In the genomic region with DNA sequence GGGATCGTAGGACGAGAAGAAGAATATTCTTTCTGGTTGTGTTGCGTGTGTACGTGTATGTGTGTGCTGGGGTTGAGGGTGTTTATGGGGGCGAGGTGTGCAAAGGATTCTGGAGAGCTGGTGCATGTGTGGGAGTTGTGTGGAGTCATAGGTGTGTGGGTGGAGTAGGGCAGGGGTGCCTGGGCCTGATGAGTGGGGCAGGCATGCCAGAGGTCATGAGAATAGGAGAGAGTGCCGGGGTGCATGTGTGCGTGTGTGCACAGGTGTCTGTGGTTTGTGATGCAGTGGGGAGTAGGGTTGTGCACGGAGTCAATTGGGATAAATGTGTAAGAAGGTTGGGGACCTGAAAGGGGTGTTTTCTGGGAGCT, we compare ENCODE assay signal across 6 cellular contexts. TPM values are rescaled to one million over a fixed set of nuclear protein-coding genes. Genes with fewer than 3 reads are reported as not detected.
DNase-seq lines count a peak whose midpoint lies in the region; FAIRE-seq and TF ChIP-seq lines count a peak whose summit lies in the region.

No MANE protein-coding gene starts in this region.

- no peaks in the 10 kb centered on the region for H3K79me2 ChIP-seq in keratinocyte (ENCODE audit: control insufficient read depth, insufficient read depth, low read length)

- peak overlapping the region; percentile 70 for H3K27ac ChIP-seq in keratinocyte (ENCODE audit: control insufficient read depth, insufficient read depth, low read length)
- H3K27ac ChIP-seq in urinary bladder (ENCODE audit: low read depth): peak overlapping the region; percentile 64

- no peaks in the 10 kb centered on the region for H3K27me3 ChIP-seq in keratinocyte (ENCODE audit: control insufficient read depth, extremely low read depth, insufficient read depth, low read length)

- WGBS in urinary bladder: 57% methylated on average over 8 of the region's 8 CpGs

- H3K4me3 ChIP-seq in keratinocyte (ENCODE audit: control insufficient read depth in 2 of 3, extremely low read depth in 1 of 3, insufficient read depth in 2 of 3, low read depth in 1 of 3, low read length in 3 of 3) (peak overlapping the region; percentile 55 to 78 (median 73)), urinary bladder (ENCODE audit: low read depth, low read length) (peak overlapping the region; percentile 48)

- H2AFZ ChIP-seq in keratinocyte (ENCODE audit: control insufficient read depth, low read length): peak overlapping the region; percentile 89

- TF ChIP-seq CTCF in keratinocyte (optimal IDR thresholded peaks at IDR 0.05 in 1 of 3, IDR thresholded peaks at IDR 0.05 in 1 of 3, conservative IDR thresholded peaks at IDR 0.05 in 1 of 3; ENCODE audit: extremely low read depth in 1 of 3, insufficient read depth in 2 of 3, low read length in 3 of 3): no peak

- dilution Hi-C loops in keratinocyte (cut with MboI; ENCODE audit: extremely low pct_ligation_motif_present, low sequenced_read_pairs): no loop called here

- H3K9ac ChIP-seq in keratinocyte (ENCODE audit: control insufficient read depth, extremely low read depth, insufficient read depth, low read length): peak overlapping the region; percentile 79

- H3K4me1 ChIP-seq in keratinocyte (ENCODE audit: control insufficient read depth, extremely low read depth, insufficient read depth, low read length): peaks cover 22% of the 10 kb centered on the region
- no peaks in the 10 kb centered on the region for H3K4me1 ChIP-seq in urinary bladder (ENCODE audit: insufficient read depth)

- peak; percentile 24 for DNase-seq in stimulated activated CD4-positive, alpha-beta T cell treated with anti-CD3 and anti-CD28 coated beads, Interleukin-1b, Interleukin-23, amount 100 ng/mL, for 48 hours
- DNase-seq in stimulated activated CD4-positive, alpha-beta T cell treated with anti-CD3 and anti-CD28 coated beads, Interleukin-2, amount 100 ng/mL, for 48 hours: no peak
- DNase-seq in keratinocyte (ENCODE audit: low read depth, low spot score): no peak
- DNase-seq in AG08395 (ENCODE audit: low spot score): no peak
- no peak for DNase-seq in OCI-M1 (lab: John Stamatoyannopoulos, UW)

- H3K4me2 ChIP-seq in keratinocyte (ENCODE audit: control insufficient read depth, extremely low read depth, insufficient read depth, low read depth, low read length): peak overlapping the region; percentile 98

- H3K36me3 ChIP-seq in keratinocyte (ENCODE audit: control insufficient read depth in 2 of 2, extremely low read depth in 1 of 2, insufficient read depth in 2 of 2, low read length in 2 of 2): peaks cover 0 to 2% of the 10 kb centered on the region in 2 experiments
- H3K36me3 ChIP-seq in urinary bladder (ENCODE audit: insufficient read depth): no peaks in the 10 kb centered on the region

- FAIRE-seq in keratinocyte (lab: Jason Lieb, UNC): peak; percentile 59

- H3K9me1 ChIP-seq in keratinocyte (ENCODE audit: control insufficient read depth, extremely low read depth, insufficient read depth, low read length): no peaks in the 10 kb centered on the region

- no peaks in the 10 kb centered on the region for H4K20me1 ChIP-seq in keratinocyte (ENCODE audit: control insufficient read depth, extremely low read depth, insufficient read depth, low read length)

- no peaks in the 10 kb centered on the region for H3K9me3 ChIP-seq in keratinocyte (ENCODE audit: control insufficient read depth, low read depth, low read length)

RNA-seq across cellular contexts. Expression of gene TMEM91, which starts 0.6 kb away (rescaled TPM):
- 4.4 to 10.1 TPM (median 6.3 TPM) in 3 replicates for polyA plus RNA-seq in keratinocyte
- 8.3 TPM for polyA plus RNA-seq in keratinocyte (2011; ENCODE audit: low read depth)
- 3.9 and 6.3 TPM in 2 replicates for polyA plus RNA-seq in keratinocyte (2011; cell fraction: cytosol; rRNA removed)
- 12.5 and 16.9 TPM in 2 replicates for polyA plus RNA-seq in keratinocyte (2011; cell fraction: nucleus; rRNA removed)
- 4.4 and 18.2 TPM in 2 replicates for polyA plus RNA-seq in keratinocyte (2012; ENCODE audit: low replicate concordance)
- 9.1 to 14.5 TPM (median 9.9 TPM) in 3 replicates for polyA minus RNA-seq in keratinocyte
- polyA minus RNA-seq in keratinocyte (2011; cell fraction: cytosol; rRNA and poly(A)+ RNA removed): 8.1 TPM
- 4.0 and 7.8 TPM in 2 replicates for polyA minus RNA-seq in keratinocyte (2011; cell fraction: nucleus; rRNA and poly(A)+ RNA removed)
- 6.6 TPM for total RNA-seq in urinary bladder
- polyA plus RNA-seq in urinary bladder: 36.2 TPM

RNA-seq across cellular contexts. Expression of gene B9D2, which starts 13.0 kb away (rescaled TPM):
- polyA plus RNA-seq in keratinocyte (2.8 to 3.4 TPM (median 3.0 TPM) in 3 replicates), urinary bladder (10.0 TPM)
- 0.59 TPM for polyA plus RNA-seq in keratinocyte (2011; ENCODE audit: low read depth)
- 1.5 and 3.5 TPM in 2 replicates for polyA plus RNA-seq in keratinocyte (2011; cell fraction: cytosol; rRNA removed)
- polyA plus RNA-seq in keratinocyte (2011; cell fraction: nucleus; rRNA removed): 1.8 and 2.4 TPM in 2 replicates
- polyA plus RNA-seq in keratinocyte (2012; ENCODE audit: low replicate concordance): 2.8 and 4.8 TPM in 2 replicates
- 0.76 to 1.8 TPM (median 1.6 TPM) in 3 replicates for polyA minus RNA-seq in keratinocyte
- 6.7 TPM for polyA minus RNA-seq in keratinocyte (2011; cell fraction: cytosol; rRNA and poly(A)+ RNA removed)
- 1.0 and 1.2 TPM in 2 replicates for polyA minus RNA-seq in keratinocyte (2011; cell fraction: nucleus; rRNA and poly(A)+ RNA removed)
- 1.9 TPM for total RNA-seq in urinary bladder

RNA-seq across cellular contexts. Expression of gene EXOSC5, which starts 20.2 kb away (rescaled TPM):
- 12.5 to 18.2 TPM (median 14.7 TPM) in 3 replicates for polyA plus RNA-seq in keratinocyte
- polyA plus RNA-seq in keratinocyte (2011; ENCODE audit: low read depth): 5.2 TPM
- 9.8 and 17.2 TPM in 2 replicates for polyA plus RNA-seq in keratinocyte (2011; cell fraction: cytosol; rRNA removed)
- 8.0 and 9.1 TPM in 2 replicates for polyA plus RNA-seq in keratinocyte (2011; cell fraction: nucleus; rRNA removed)
- 17.8 and 27.7 TPM in 2 replicates for polyA plus RNA-seq in keratinocyte (2012; ENCODE audit: low replicate concordance)
- polyA minus RNA-seq in keratinocyte: 3.7 to 11.7 TPM (median 4.7 TPM) in 3 replicates
- polyA minus RNA-seq in keratinocyte (2011; cell fraction: cytosol; rRNA and poly(A)+ RNA removed): 15.2 TPM
- polyA minus RNA-seq in keratinocyte (2011; cell fraction: nucleus; rRNA and poly(A)+ RNA removed): 4.9 and 7.4 TPM in 2 replicates
- total RNA-seq in urinary bladder: 11.2 TPM
- 31.0 TPM for polyA plus RNA-seq in urinary bladder

RNA-seq across cellular contexts. Expression of gene BCKDHA, which starts 20.6 kb away (rescaled TPM):
- polyA plus RNA-seq in keratinocyte (7.5 to 13.3 TPM (median 8.3 TPM) in 3 replicates), urinary bladder (47.0 TPM)
- 17.2 TPM for polyA plus RNA-seq in keratinocyte (2011; ENCODE audit: low read depth)
- polyA plus RNA-seq in keratinocyte (2011; cell fraction: cytosol; rRNA removed): 4.0 and 10.9 TPM in 2 replicates
- 8.5 and 12.7 TPM in 2 replicates for polyA plus RNA-seq in keratinocyte (2011; cell fraction: nucleus; rRNA removed)
- 10.0 and 11.7 TPM in 2 replicates for polyA plus RNA-seq in keratinocyte (2012; ENCODE audit: low replicate concordance)
- polyA minus RNA-seq in keratinocyte: 5.5 to 10.0 TPM (median 7.3 TPM) in 3 replicates
- polyA minus RNA-seq in keratinocyte (2011; cell fraction: cytosol; rRNA and poly(A)+ RNA removed): 24.0 TPM
- 6.4 and 8.4 TPM in 2 replicates for polyA minus RNA-seq in keratinocyte (2011; cell fraction: nucleus; rRNA and poly(A)+ RNA removed)
- total RNA-seq in urinary bladder: 25.8 TPM

RNA-seq across cellular contexts. Expression of gene TGFB1, which starts 23.3 kb away (rescaled TPM):
- 4.3 to 11.0 TPM (median 5.8 TPM) in 3 replicates for polyA plus RNA-seq in keratinocyte
- polyA plus RNA-seq in keratinocyte (2011; ENCODE audit: low read depth): 11.2 TPM
- polyA plus RNA-seq in keratinocyte (2011; cell fraction: cytosol; rRNA removed): 5.6 and 13.6 TPM in 2 replicates
- 20.7 and 23.7 TPM in 2 replicates for polyA plus RNA-seq in keratinocyte (2011; cell fraction: nucleus; rRNA removed)
- 32.2 and 60.1 TPM in 2 replicates for polyA plus RNA-seq in keratinocyte (2012; ENCODE audit: low replicate concordance)
- 7.1 to 54.7 TPM (median 23.9 TPM) in 3 replicates for polyA minus RNA-seq in keratinocyte
- 38.9 TPM for polyA minus RNA-seq in keratinocyte (2011; cell fraction: cytosol; rRNA and poly(A)+ RNA removed)
- 17.8 and 22.6 TPM in 2 replicates for polyA minus RNA-seq in keratinocyte (2011; cell fraction: nucleus; rRNA and poly(A)+ RNA removed)
- 9.2 TPM for total RNA-seq in urinary bladder
- polyA plus RNA-seq in urinary bladder: 58.9 TPM
